In the genomic region with DNA sequence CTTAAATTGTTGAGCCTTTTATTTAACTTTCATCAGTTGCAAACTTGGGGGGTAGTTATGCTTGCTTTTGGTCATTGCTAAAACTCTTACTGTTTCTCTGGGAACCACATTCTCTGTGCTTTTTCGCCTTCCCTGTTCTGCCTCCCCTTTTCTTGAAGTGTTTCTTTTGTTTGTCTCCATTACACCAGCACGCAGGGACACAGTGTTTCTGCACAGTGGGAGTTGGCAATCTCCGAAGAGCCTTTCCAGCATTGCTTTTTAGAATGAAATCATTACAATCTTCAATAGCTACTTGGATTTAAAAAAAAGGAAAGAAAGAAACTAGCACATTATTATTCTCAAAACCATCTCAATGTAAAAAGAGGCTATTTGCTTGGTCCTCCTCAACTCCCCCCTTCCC, we compare ENCODE assay signal across 16 cellular contexts.
"Had no signal": no experiment of that assay in that cellular context is flagged by ENCODE, and none has a peak within 500 bp of the region (broad histone marks: within the 10 kb centered on the region; RNA-seq: fewer than 3 reads in every experiment).

No MANE protein-coding gene starts in this region.

- H3K27me3 Mint-ChIP-seq: activated CD4-positive, alpha-beta memory T cell treated with anti-CD3 and anti-CD28 coated beads, Interleukin-2, amount 10 ng/mL, durations not matched to agents 7 days and 5 days; activated CD4-positive, alpha-beta T cell treated with anti-CD3 and anti-CD28 coated beads for 36 hours; activated CD8-positive, alpha-beta memory T cell treated with anti-CD3 and anti-CD28 coated beads, Interleukin-2, amount 10 ng/mL, durations not matched to agents 7 days and 5 days; activated naive CD8-positive, alpha-beta T cell; stimulated activated memory B cell treated with anti-CD40 and anti-IgM and Interleukin-4, amounts not matched to agents 10 μg/mL and 1 μg/mL and 100 μg/mL, for 72 hours had no signal

- H3K27ac Mint-ChIP-seq: activated CD4-positive, alpha-beta memory T cell treated with anti-CD3 and anti-CD28 coated beads, Interleukin-2, amount 10 ng/mL, durations not matched to agents 7 days and 5 days; activated CD4-positive, alpha-beta T cell treated with anti-CD3 and anti-CD28 coated beads for 36 hours; activated CD8-positive, alpha-beta memory T cell treated with anti-CD3 and anti-CD28 coated beads, Interleukin-2, amount 10 ng/mL, durations not matched to agents 7 days and 5 days; activated naive CD8-positive, alpha-beta T cell; nephron progenitor cell; stimulated activated memory B cell treated with anti-CD40 and anti-IgM and Interleukin-4, amounts not matched to agents 10 μg/mL and 1 μg/mL and 100 μg/mL, for 72 hours; T-helper 2 cell treated with Interferon-gamma antibody and Interleukin-4, amounts not matched to agents 5 μg/mL and 100 μg/mL, for 36 hours had no signal

- H3K27ac ChIP-seq: heart right ventricle, lower lobe of right lung, ovary, psoas muscle, sigmoid colon, upper lobe of right lung had no signal

- H3K36me3 ChIP-seq: heart right ventricle, lower lobe of right lung, ovary, sigmoid colon, upper lobe of right lung had no signal

- H3K4me1 ChIP-seq: heart right ventricle, lower lobe of right lung, psoas muscle, sigmoid colon, upper lobe of right lung had no signal

- ATAC-seq: activated CD4-positive, alpha-beta T cell treated with anti-CD3 and anti-CD28 coated beads for 36 hours; activated CD8-positive, alpha-beta memory T cell treated with anti-CD3 and anti-CD28 coated beads, Interleukin-2, amount 10 ng/mL, durations not matched to agents 7 days and 5 days; heart right ventricle; lower lobe of right lung; psoas muscle; stimulated activated memory B cell treated with anti-CD40 and anti-IgM and Interleukin-4, amounts not matched to agents 10 μg/mL and 1 μg/mL and 100 μg/mL, for 72 hours; upper lobe of right lung had no signal

- H3K4me3 Mint-ChIP-seq: activated CD4-positive, alpha-beta memory T cell treated with anti-CD3 and anti-CD28 coated beads, Interleukin-2, amount 10 ng/mL, durations not matched to agents 7 days and 5 days; activated CD4-positive, alpha-beta T cell treated with anti-CD3 and anti-CD28 coated beads for 36 hours; activated CD8-positive, alpha-beta memory T cell treated with anti-CD3 and anti-CD28 coated beads, Interleukin-2, amount 10 ng/mL, durations not matched to agents 7 days and 5 days; activated naive CD8-positive, alpha-beta T cell; nephron progenitor cell; stimulated activated memory B cell treated with anti-CD40 and anti-IgM and Interleukin-4, amounts not matched to agents 10 μg/mL and 1 μg/mL and 100 μg/mL, for 72 hours; T-helper 2 cell treated with Interferon-gamma antibody and Interleukin-4, amounts not matched to agents 5 μg/mL and 100 μg/mL, for 36 hours had no signal

- H3K4me3 ChIP-seq: heart right ventricle, lower lobe of right lung, ovary, psoas muscle, sigmoid colon, upper lobe of right lung had no signal

- DNase-seq: activated CD4-positive, alpha-beta memory T cell treated with anti-CD3 and anti-CD28 coated beads, Interleukin-2, amount 10 ng/mL, durations not matched to agents 7 days and 5 days; activated CD4-positive, alpha-beta T cell treated with anti-CD3 and anti-CD28 coated beads for 36 hours; activated CD8-positive, alpha-beta memory T cell treated with anti-CD3 and anti-CD28 coated beads, Interleukin-2, amount 10 ng/mL, durations not matched to agents 7 days and 5 days; erythroblast; foreskin melanocyte; heart right ventricle; lower lobe of right lung; nephron progenitor cell; ovary; psoas muscle; sigmoid colon; stimulated activated CD4-positive, alpha-beta T cell treated with anti-CD3 and anti-CD28 coated beads, Interleukin-4, amount 100 ng/mL, for 4 hours; upper lobe of right lung had no signal

- H3K9me3 ChIP-seq: heart right ventricle, lower lobe of right lung, ovary, psoas muscle, sigmoid colon, upper lobe of right lung had no signal

- H3K9me3 Mint-ChIP-seq: activated CD4-positive, alpha-beta memory T cell treated with anti-CD3 and anti-CD28 coated beads, Interleukin-2, amount 10 ng/mL, durations not matched to agents 7 days and 5 days; nephron progenitor cell; T-helper 2 cell treated with Interferon-gamma antibody and Interleukin-4, amounts not matched to agents 5 μg/mL and 100 μg/mL, for 36 hours had no signal

- H3K27me3 ChIP-seq: heart right ventricle, ovary, sigmoid colon, upper lobe of right lung had no signal

- H3K36me3 Mint-ChIP-seq: activated CD8-positive, alpha-beta memory T cell treated with anti-CD3 and anti-CD28 coated beads, Interleukin-2, amount 10 ng/mL, durations not matched to agents 7 days and 5 days; activated naive CD8-positive, alpha-beta T cell; stimulated activated memory B cell treated with anti-CD40 and anti-IgM and Interleukin-4, amounts not matched to agents 10 μg/mL and 1 μg/mL and 100 μg/mL, for 72 hours had no signal

- H3K4me1 Mint-ChIP-seq: activated CD4-positive, alpha-beta memory T cell treated with anti-CD3 and anti-CD28 coated beads, Interleukin-2, amount 10 ng/mL, durations not matched to agents 7 days and 5 days; activated CD4-positive, alpha-beta T cell treated with anti-CD3 and anti-CD28 coated beads for 36 hours; activated CD8-positive, alpha-beta memory T cell treated with anti-CD3 and anti-CD28 coated beads, Interleukin-2, amount 10 ng/mL, durations not matched to agents 7 days and 5 days; stimulated activated memory B cell treated with anti-CD40 and anti-IgM and Interleukin-4, amounts not matched to agents 10 μg/mL and 1 μg/mL and 100 μg/mL, for 72 hours had no signal
